In genomic region chr5:89866410-89866809, GRCh38 we compare ENCODE assay signal across 1 cellular context.
TF ChIP-seq lines count a peak whose summit lies in the region.

No MANE protein-coding gene starts in this region.

TF ChIP-seq in endothelial cell of umbilical vein, 7 proteins besides CTCF, POLR2A, EP300 and RAD21 (continued from another document):
- TF ChIP-seq GATA2 (IDR thresholded peaks at IDR 0.05; ENCODE audit: insufficient read depth, insufficient read length, low read depth, low read length), result no peak
- TF ChIP-seq POLR2AphosphoS5 (IDR thresholded peaks at IDR 0.05; ENCODE audit: insufficient read depth, low read depth, low read length), result no peak
TF ChIP-seq in endothelial cell of umbilical vein: peak in this region for 0.
